Comparison of ENCODE assay signal across 9 cellular contexts in the genomic region with DNA sequence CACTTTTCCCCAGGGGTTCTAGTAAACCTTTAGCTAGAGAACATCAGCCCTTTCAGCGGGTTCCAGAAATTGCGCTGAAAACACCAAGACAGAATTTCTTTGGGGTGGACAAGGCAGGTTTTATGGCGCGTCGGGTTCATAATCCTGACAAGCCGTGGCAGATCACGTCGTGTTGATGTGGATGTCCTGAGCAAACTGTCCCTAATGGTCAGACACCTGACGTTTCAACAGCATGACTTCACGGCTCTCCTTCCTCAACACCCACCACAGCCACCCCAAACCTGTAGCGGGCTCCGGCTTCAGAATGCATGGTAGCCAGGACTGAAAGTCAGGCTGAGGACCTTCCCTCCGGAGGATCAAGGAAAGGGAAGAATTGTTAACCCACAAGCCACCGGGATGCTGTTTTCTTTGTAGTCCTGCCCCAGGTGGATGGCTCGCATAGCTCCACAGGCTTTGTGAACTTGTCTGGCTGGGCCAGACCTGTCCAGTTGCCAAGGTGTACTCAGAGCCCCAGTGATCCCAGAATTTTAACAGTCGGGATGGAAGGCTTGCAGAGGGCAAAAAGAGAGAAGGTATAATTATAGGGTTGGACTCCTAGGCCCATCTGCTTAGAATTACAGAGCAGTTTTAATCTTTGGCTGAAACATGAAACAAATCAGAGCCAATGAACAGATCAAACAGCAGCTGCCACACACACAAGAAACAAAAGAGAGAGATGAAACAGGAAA. TPM values are rescaled to one million over a fixed set of nuclear protein-coding genes. Genes with fewer than 3 reads are reported as not detected.
DNase-seq lines count a peak whose midpoint lies in the region; ATAC-seq, FAIRE-seq and TF ChIP-seq lines count a peak whose summit lies in the region.
"Had no signal": no experiment of that assay in that cellular context is flagged by ENCODE, and none has a peak within 500 bp of the region (broad histone marks: within the 10 kb centered on the region; RNA-seq: fewer than 3 reads in every experiment).

No MANE protein-coding gene starts in this region.

- CTCF ChIA-PET in activated CD8-positive, alpha-beta memory T cell treated with anti-CD3 and anti-CD28 coated beads, Interleukin-2, amount 10 ng/mL, durations not matched to agents 7 days and 5 days (lab: Charles Lee), result no interaction called here

- FAIRE-seq in kidney (lab: Jason Lieb, UNC), result no peak
- FAIRE-seq: GM12891 had no signal

- no peaks in the 10 kb centered on the region for H3K9me3 Mint-ChIP-seq in activated naive CD8-positive, alpha-beta T cell treated with anti-CD3 and anti-CD28 coated beads, Interleukin-2, amount 50 U/mL, for 24 hours
- H3K9me3 Mint-ChIP-seq in activated T-helper 1 cell treated with anti-CD3 and anti-CD28 coated beads, Interleukin-12 subunit alpha, Interleukin-12 subunit beta, Interleukin-2, Interleukin-4 antibody, amounts not matched to agents 30 ng/mL and 10 ng/mL and 1 ng/mL, durations not matched to agents 14 hours and 24 hours and 36 hours, result no peaks in the 10 kb centered on the region
- H3K9me3 Mint-ChIP-seq in activated CD8-positive, alpha-beta memory T cell treated with anti-CD3 and anti-CD28 coated beads, Interleukin-2, amount 10 ng/mL, durations not matched to agents 7 days and 5 days (ENCODE audit: low read depth), result no peaks in the 10 kb centered on the region
- H3K9me3 Mint-ChIP-seq: activated CD4-positive, alpha-beta T cell treated with anti-CD3 and anti-CD28 coated beads, Interleukin-2, amount 10 ng/mL, durations not matched to agents 7 days and 5 days had no signal

- H3K27ac ChIP-seq in HUES64 (ENCODE audit: low read depth, low read length) (no peak overlapping the region), kidney (ENCODE audit: low read depth in 2 of 2, low read length in 2 of 2) (no peak overlapping the region), subcutaneous abdominal adipose tissue (ENCODE audit: low read depth, low read length) (peak overlapping the region; percentile 63)

- peaks cover 66% of the 10 kb centered on the region for H3K27me3 ChIP-seq in HUES64 (ENCODE audit: insufficient read depth, low read length)
- peaks cover 0 to 5% (median 0%) of the 10 kb centered on the region in 5 donors for H3K27me3 ChIP-seq in subcutaneous abdominal adipose tissue (ENCODE audit: control insufficient read depth in 5 of 5, insufficient read depth in 4 of 5, low read length in 5 of 5)

- DNase-seq in activated naive CD8-positive, alpha-beta T cell treated with anti-CD3 and anti-CD28 coated beads, Interleukin-2, amount 50 U/mL, for 24 hours, result no peak
- DNase-seq in kidney, result no peak
- no peak for DNase-seq in activated naive CD4-positive, alpha-beta T cell (lab: John Stamatoyannopoulos, UW)
- no peak for DNase-seq in activated T-helper 1 cell treated with anti-CD3 and anti-CD28 coated beads, Interleukin-12 subunit alpha, Interleukin-12 subunit beta, Interleukin-2, Interleukin-4 antibody, amounts not matched to agents 30 ng/mL and 10 ng/mL and 1 ng/mL, durations not matched to agents 14 hours and 24 hours and 36 hours (ENCODE audit: low spot score)
- no peak for DNase-seq in activated CD8-positive, alpha-beta memory T cell treated with anti-CD3 and anti-CD28 coated beads, Interleukin-2, amount 10 ng/mL, durations not matched to agents 7 days and 5 days
- DNase-seq: activated CD4-positive, alpha-beta T cell treated with anti-CD3 and anti-CD28 coated beads, Interleukin-2, amount 10 ng/mL, durations not matched to agents 7 days and 5 days had no signal

- H3K4me1 ChIP-seq in HUES64 (ENCODE audit: insufficient read depth, low read length) (peaks cover 26% of the 10 kb centered on the region), kidney (ENCODE audit: control insufficient read depth in 1 of 2, insufficient read depth in 1 of 2, low read depth in 1 of 2, low read length in 2 of 2) (peaks cover 7 to 13% of the 10 kb centered on the region in 2 donors), subcutaneous abdominal adipose tissue (ENCODE audit: control insufficient read depth in 5 of 5, insufficient read depth in 5 of 5, low read length in 5 of 5) (peaks cover 0 to 51% (median 34%) of the 10 kb centered on the region in 5 donors)

- no peaks in the 10 kb centered on the region for H3K36me3 ChIP-seq in HUES64 (ENCODE audit: insufficient read depth, low read length)
- H3K36me3 ChIP-seq in kidney (ENCODE audit: control insufficient read depth in 1 of 2, insufficient read depth in 2 of 2, low read length in 2 of 2), result no peaks in the 10 kb centered on the region
- H3K36me3 ChIP-seq in subcutaneous abdominal adipose tissue (ENCODE audit: control insufficient read depth in 5 of 5, insufficient read depth in 5 of 5, low read length in 5 of 5), result no peaks in the 10 kb centered on the region

- H3K36me3 Mint-ChIP-seq in activated naive CD8-positive, alpha-beta T cell treated with anti-CD3 and anti-CD28 coated beads, Interleukin-2, amount 50 U/mL, for 24 hours (ENCODE audit: low read depth), result no peaks in the 10 kb centered on the region
- H3K36me3 Mint-ChIP-seq in activated T-helper 1 cell treated with anti-CD3 and anti-CD28 coated beads, Interleukin-12 subunit alpha, Interleukin-12 subunit beta, Interleukin-2, Interleukin-4 antibody, amounts not matched to agents 30 ng/mL and 10 ng/mL and 1 ng/mL, durations not matched to agents 14 hours and 24 hours and 36 hours (ENCODE audit: low read depth), result no peaks in the 10 kb centered on the region
- no peaks in the 10 kb centered on the region for H3K36me3 Mint-ChIP-seq in activated CD8-positive, alpha-beta memory T cell treated with anti-CD3 and anti-CD28 coated beads, Interleukin-2, amount 10 ng/mL, durations not matched to agents 7 days and 5 days

- peaks cover 40% of the 10 kb centered on the region for H3K27me3 Mint-ChIP-seq in activated naive CD8-positive, alpha-beta T cell treated with anti-CD3 and anti-CD28 coated beads, Interleukin-2, amount 50 U/mL, for 24 hours
- H3K27me3 Mint-ChIP-seq in activated T-helper 1 cell treated with anti-CD3 and anti-CD28 coated beads, Interleukin-12 subunit alpha, Interleukin-12 subunit beta, Interleukin-2, Interleukin-4 antibody, amounts not matched to agents 30 ng/mL and 10 ng/mL and 1 ng/mL, durations not matched to agents 14 hours and 24 hours and 36 hours (ENCODE audit: insufficient read depth), result peaks cover 42% of the 10 kb centered on the region
- H3K27me3 Mint-ChIP-seq in activated CD8-positive, alpha-beta memory T cell treated with anti-CD3 and anti-CD28 coated beads, Interleukin-2, amount 10 ng/mL, durations not matched to agents 7 days and 5 days, result peaks cover 63% of the 10 kb centered on the region

- no peak overlapping the region for H3K27ac Mint-ChIP-seq in activated naive CD8-positive, alpha-beta T cell treated with anti-CD3 and anti-CD28 coated beads, Interleukin-2, amount 50 U/mL, for 24 hours
- H3K27ac Mint-ChIP-seq in activated T-helper 1 cell treated with anti-CD3 and anti-CD28 coated beads, Interleukin-12 subunit alpha, Interleukin-12 subunit beta, Interleukin-2, Interleukin-4 antibody, amounts not matched to agents 30 ng/mL and 10 ng/mL and 1 ng/mL, durations not matched to agents 14 hours and 24 hours and 36 hours, result no peak overlapping the region
- H3K27ac Mint-ChIP-seq in activated CD8-positive, alpha-beta memory T cell treated with anti-CD3 and anti-CD28 coated beads, Interleukin-2, amount 10 ng/mL, durations not matched to agents 7 days and 5 days, result no peak overlapping the region
- H3K27ac Mint-ChIP-seq: activated CD4-positive, alpha-beta T cell treated with anti-CD3 and anti-CD28 coated beads, Interleukin-2, amount 10 ng/mL, durations not matched to agents 7 days and 5 days had no signal

- 12% methylated on average over 16 of the region's 16 CpGs for WGBS in HUES64

- H3K9ac ChIP-seq in HUES64 (ENCODE audit: low read depth, low read length) (peak overlapping the region; percentile 8; the same call in 1 of the 2 replicates), kidney (ENCODE audit: low read length in 2 of 2) (peak overlapping the region; percentile 21 to 31), subcutaneous abdominal adipose tissue (ENCODE audit: low read length in 5 of 5) (peak overlapping the region; percentile 66 to 86 (median 77))

- intact Hi-C loops in kidney (cut with DNase I), result no loop called here
- intact Hi-C loops in activated T-helper 1 cell treated with anti-CD3 and anti-CD28 coated beads, Interleukin-12 subunit alpha, Interleukin-12 subunit beta, Interleukin-2, Interleukin-4 antibody, amounts not matched to agents 30 ng/mL and 10 ng/mL and 1 ng/mL, durations not matched to agents 14 hours and 24 hours and 36 hours (cut with micrococcal nuclease), result no loop called here

- no peak for TF ChIP-seq CTCF in kidney (IDR thresholded peaks at IDR 0.05; ENCODE audit: borderline replicate concordance, extremely low read depth, insufficient read depth)

- H3K4me1 Mint-ChIP-seq in activated naive CD8-positive, alpha-beta T cell treated with anti-CD3 and anti-CD28 coated beads, Interleukin-2, amount 50 U/mL, for 24 hours, result peaks cover 4% of the 10 kb centered on the region
- H3K4me1 Mint-ChIP-seq in activated T-helper 1 cell treated with anti-CD3 and anti-CD28 coated beads, Interleukin-12 subunit alpha, Interleukin-12 subunit beta, Interleukin-2, Interleukin-4 antibody, amounts not matched to agents 30 ng/mL and 10 ng/mL and 1 ng/mL, durations not matched to agents 14 hours and 24 hours and 36 hours (ENCODE audit: low read depth), result no peaks in the 10 kb centered on the region
- H3K4me1 Mint-ChIP-seq in activated CD8-positive, alpha-beta memory T cell treated with anti-CD3 and anti-CD28 coated beads, Interleukin-2, amount 10 ng/mL, durations not matched to agents 7 days and 5 days, result peaks cover 4% of the 10 kb centered on the region

- no peaks in the 10 kb centered on the region for H3K9me3 ChIP-seq in HUES64 (ENCODE audit: insufficient read depth, low read depth, low read length)
- no peaks in the 10 kb centered on the region for H3K9me3 ChIP-seq in kidney (ENCODE audit: control insufficient read depth in 1 of 2, low read length in 2 of 2)
- H3K9me3 ChIP-seq in subcutaneous abdominal adipose tissue (ENCODE audit: control insufficient read depth in 5 of 5, low read length in 5 of 5), result no peaks in the 10 kb centered on the region

- ATAC-seq in activated naive CD8-positive, alpha-beta T cell treated with anti-CD3 and anti-CD28 coated beads, Interleukin-2, amount 50 U/mL, for 24 hours, result no peak
- no peak for ATAC-seq in activated CD8-positive, alpha-beta memory T cell treated with anti-CD3 and anti-CD28 coated beads, Interleukin-2, amount 10 ng/mL, durations not matched to agents 7 days and 5 days

- H3K4me3 ChIP-seq in HUES64 (ENCODE audit: low read length) (peak overlapping the region; percentile 76), kidney (ENCODE audit: low read length in 2 of 2) (peak overlapping the region; percentile 53 to 60), subcutaneous abdominal adipose tissue (ENCODE audit: low read depth in 1 of 5, low read length in 5 of 5) (peak overlapping the region; percentile 65 to 93 (median 79))

- peak overlapping the region; percentile 60 for H3K4me3 Mint-ChIP-seq in activated naive CD8-positive, alpha-beta T cell treated with anti-CD3 and anti-CD28 coated beads, Interleukin-2, amount 50 U/mL, for 24 hours
- no peak overlapping the region for H3K4me3 Mint-ChIP-seq in activated T-helper 1 cell treated with anti-CD3 and anti-CD28 coated beads, Interleukin-12 subunit alpha, Interleukin-12 subunit beta, Interleukin-2, Interleukin-4 antibody, amounts not matched to agents 30 ng/mL and 10 ng/mL and 1 ng/mL, durations not matched to agents 14 hours and 24 hours and 36 hours
- H3K4me3 Mint-ChIP-seq in activated CD8-positive, alpha-beta memory T cell treated with anti-CD3 and anti-CD28 coated beads, Interleukin-2, amount 10 ng/mL, durations not matched to agents 7 days and 5 days, result no peak overlapping the region
- H3K4me3 Mint-ChIP-seq: activated CD4-positive, alpha-beta T cell treated with anti-CD3 and anti-CD28 coated beads, Interleukin-2, amount 10 ng/mL, durations not matched to agents 7 days and 5 days had no signal

RNA-seq across cellular contexts. Expression of gene APCDD1, which starts 1.5 kb away (rescaled TPM):
- polyA plus RNA-seq in HUES64 (2013, experiment 1 of 2), result 16.6 TPM
- 16.7 TPM for polyA plus RNA-seq in HUES64 (2013, experiment 2 of 2)
- total RNA-seq in kidney, result 22.9 TPM
- polyA plus RNA-seq in kidney (ENCODE audit: insufficient read depth, low read depth, low replicate concordance), result 2.8 TPM
- total RNA-seq in activated T-helper 1 cell treated with anti-CD3 and anti-CD28 coated beads, Interleukin-12 subunit alpha, Interleukin-12 subunit beta, Interleukin-2, Interleukin-4 antibody, amounts not matched to agents 30 ng/mL and 10 ng/mL and 1 ng/mL, durations not matched to agents 14 hours and 24 hours and 36 hours, result not detected in 2 replicates
- not detected for total RNA-seq in activated CD8-positive, alpha-beta memory T cell treated with anti-CD3 and anti-CD28 coated beads, Interleukin-2, amount 10 ng/mL, durations not matched to agents 7 days and 5 days
- total RNA-seq: activated CD4-positive, alpha-beta T cell treated with anti-CD3 and anti-CD28 coated beads, Interleukin-2, amount 10 ng/mL, durations not matched to agents 7 days and 5 days had no signal

Comparison
In these comparisons a context has a peak if more than half of its experiments do, and no peak if none do; other contexts are left out.
1. H3K9ac ChIP-seq: peak in every context shown above with its lines; median percentile 77 in subcutaneous abdominal adipose tissue; 26 in kidney; 8 in HUES64.
2. RNA of gene APCDD1, which starts 1.5 kb away (total RNA-seq): 22.9 TPM in kidney (single experiment); not detected in activated T-helper 1 cell treated with anti-CD3 and anti-CD28 coated beads, Interleukin-12 subunit alpha, Interleukin-12 subunit beta, Interleukin-2, Interleukin-4 antibody, amounts not matched to agents 30 ng/mL and 10 ng/mL and 1 ng/mL, durations not matched to agents 14 hours and 24 hours and 36 hours and not detected in activated CD8-positive, alpha-beta memory T cell treated with anti-CD3 and anti-CD28 coated beads, Interleukin-2, amount 10 ng/mL, durations not matched to agents 7 days and 5 days; every median in the first group is over 10 times any median in the second.
3. Peak in every context shown above with its lines, with median percentiles within 50 percentile points of each other: H3K4me3 ChIP-seq.